23 cellular contexts compared by ENCODE assay signal in the genomic region with DNA sequence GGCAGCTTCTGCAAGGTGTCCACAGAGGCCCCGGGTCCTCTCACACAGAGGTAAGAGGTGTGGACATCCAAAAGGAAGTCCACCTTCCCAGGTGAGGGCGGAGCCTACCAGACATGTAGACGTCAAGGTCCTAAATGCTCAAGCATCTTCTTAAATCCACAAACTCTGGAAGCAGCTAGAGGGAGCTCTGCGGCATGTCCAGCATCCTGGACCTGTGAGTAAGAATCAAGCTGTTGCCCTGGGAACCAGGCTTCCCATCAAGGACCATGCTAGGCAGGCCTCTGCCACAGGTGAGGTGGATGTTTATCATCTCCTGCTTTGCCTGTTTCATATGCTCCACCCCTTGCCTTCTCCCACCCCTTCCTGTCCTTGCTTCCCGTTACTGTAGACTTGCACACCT.
"Had no signal": no experiment of that assay in that cellular context is flagged by ENCODE, and none has a peak within 500 bp of the region (broad histone marks: within the 10 kb centered on the region; RNA-seq: fewer than 3 reads in every experiment).

No MANE protein-coding gene starts in this region.

- H3K27me3 ChIP-seq: right lobe of liver, thyroid gland, upper lobe of right lung had no signal

- H3K4me3 Mint-ChIP-seq: activated CD4-positive, alpha-beta T cell treated with anti-CD3 and anti-CD28 coated beads, Interleukin-2, amount 10 ng/mL, durations not matched to agents 7 days and 5 days; activated CD8-positive, alpha-beta memory T cell treated with anti-CD3 and anti-CD28 coated beads, Interleukin-2, amount 10 ng/mL, durations not matched to agents 7 days and 5 days; activated CD8-positive, alpha-beta T cell treated with anti-CD3 and anti-CD28 coated beads for 36 hours; activated naive CD4-positive, alpha-beta T cell treated with anti-CD3 and anti-CD28 coated beads, Interleukin-2, amount 50 U/mL, for 24 hours; brain; dendritic cell treated with granulocyte-macrophage colony-stimulating factor and Interleukin-4, amounts not matched to agents 40 ng/mL and 50 ng/mL, for 4 days; memory B cell; nephron progenitor cell; stimulated activated naive CD8-positive, alpha-beta T cell treated with anti-CD3 and anti-CD28 coated beads, Interleukin-15, Interleukin-2, amounts not matched to agents 100 ng/mL and 50 ng/mL, for 24 hours had no signal

- H3K27me3 Mint-ChIP-seq: activated CD4-positive, alpha-beta T cell treated with anti-CD3 and anti-CD28 coated beads, Interleukin-2, amount 10 ng/mL, durations not matched to agents 7 days and 5 days; activated CD8-positive, alpha-beta memory T cell treated with anti-CD3 and anti-CD28 coated beads, Interleukin-2, amount 10 ng/mL, durations not matched to agents 7 days and 5 days; activated CD8-positive, alpha-beta T cell treated with anti-CD3 and anti-CD28 coated beads for 36 hours; dendritic cell treated with granulocyte-macrophage colony-stimulating factor and Interleukin-4, amounts not matched to agents 40 ng/mL and 50 ng/mL, for 4 days; memory B cell; stimulated activated naive CD8-positive, alpha-beta T cell treated with anti-CD3 and anti-CD28 coated beads, Interleukin-15, Interleukin-2, amounts not matched to agents 100 ng/mL and 50 ng/mL, for 24 hours had no signal

- H3K9me3 ChIP-seq: right lobe of liver, thyroid gland, upper lobe of right lung had no signal

- H3K36me3 ChIP-seq: right lobe of liver, thyroid gland, upper lobe of right lung had no signal

- H3K27ac ChIP-seq: right lobe of liver, skin epidermis, thyroid gland, upper lobe of right lung had no signal

- H3K27ac Mint-ChIP-seq: activated CD4-positive, alpha-beta T cell treated with anti-CD3 and anti-CD28 coated beads, Interleukin-2, amount 10 ng/mL, durations not matched to agents 7 days and 5 days; activated CD8-positive, alpha-beta memory T cell treated with anti-CD3 and anti-CD28 coated beads, Interleukin-2, amount 10 ng/mL, durations not matched to agents 7 days and 5 days; activated CD8-positive, alpha-beta T cell treated with anti-CD3 and anti-CD28 coated beads for 36 hours; activated naive CD4-positive, alpha-beta T cell treated with anti-CD3 and anti-CD28 coated beads, Interleukin-2, amount 50 U/mL, for 24 hours; brain; dendritic cell treated with granulocyte-macrophage colony-stimulating factor and Interleukin-4, amounts not matched to agents 40 ng/mL and 50 ng/mL, for 4 days; memory B cell; nephron progenitor cell; stimulated activated naive CD8-positive, alpha-beta T cell treated with anti-CD3 and anti-CD28 coated beads, Interleukin-15, Interleukin-2, amounts not matched to agents 100 ng/mL and 50 ng/mL, for 24 hours had no signal

- DNase-seq: activated CD4-positive, alpha-beta T cell treated with anti-CD3 and anti-CD28 coated beads, Interleukin-2, amount 10 ng/mL, durations not matched to agents 7 days and 5 days; activated CD4-positive, CD25-positive, alpha-beta regulatory T cell treated with anti-CD3 and anti-CD28 coated beads, Interleukin-2, amount 50 U/mL, for 72 hours; activated CD8-positive, alpha-beta memory T cell treated with anti-CD3 and anti-CD28 coated beads, Interleukin-2, amount 10 ng/mL, durations not matched to agents 7 days and 5 days; activated CD8-positive, alpha-beta T cell treated with anti-CD3 and anti-CD28 coated beads for 36 hours; activated effector memory CD4-positive, alpha-beta T cell treated with anti-CD3 and anti-CD28 coated beads, Interleukin-2, amount 50 U/mL, for 16 hours; activated T-cell treated with anti-CD3 and anti-CD28 coated beads for 4 hours; aorta; effector CD4-positive, alpha-beta T cell; foreskin melanocyte; mucosa of descending colon; nephron progenitor cell; occipital lobe; right lobe of liver; stimulated activated CD4-positive, alpha-beta T cell treated with anti-CD3 and anti-CD28 coated beads, Interleukin-1b, Interleukin-23, amount 100 ng/mL, for 48 hours; substantia nigra; thyroid gland; upper lobe of right lung had no signal

- H3K4me1 Mint-ChIP-seq: activated CD4-positive, alpha-beta T cell treated with anti-CD3 and anti-CD28 coated beads, Interleukin-2, amount 10 ng/mL, durations not matched to agents 7 days and 5 days; activated CD8-positive, alpha-beta memory T cell treated with anti-CD3 and anti-CD28 coated beads, Interleukin-2, amount 10 ng/mL, durations not matched to agents 7 days and 5 days; activated naive CD4-positive, alpha-beta T cell treated with anti-CD3 and anti-CD28 coated beads, Interleukin-2, amount 50 U/mL, for 24 hours; memory B cell had no signal

- H3K9me3 Mint-ChIP-seq: activated naive CD4-positive, alpha-beta T cell treated with anti-CD3 and anti-CD28 coated beads, Interleukin-2, amount 50 U/mL, for 24 hours; stimulated activated naive CD8-positive, alpha-beta T cell treated with anti-CD3 and anti-CD28 coated beads, Interleukin-15, Interleukin-2, amounts not matched to agents 100 ng/mL and 50 ng/mL, for 24 hours had no signal

- H3K36me3 Mint-ChIP-seq: activated CD8-positive, alpha-beta memory T cell treated with anti-CD3 and anti-CD28 coated beads, Interleukin-2, amount 10 ng/mL, durations not matched to agents 7 days and 5 days; activated naive CD4-positive, alpha-beta T cell treated with anti-CD3 and anti-CD28 coated beads, Interleukin-2, amount 50 U/mL, for 24 hours; brain; memory B cell had no signal

- H3K4me3 ChIP-seq: mucosa of descending colon, right lobe of liver, skin epidermis, thyroid gland, upper lobe of right lung had no signal

- H3K4me1 ChIP-seq: right lobe of liver, thyroid gland, upper lobe of right lung had no signal
